ENCODE assay signal across 21 cellular contexts in the genomic region with DNA sequence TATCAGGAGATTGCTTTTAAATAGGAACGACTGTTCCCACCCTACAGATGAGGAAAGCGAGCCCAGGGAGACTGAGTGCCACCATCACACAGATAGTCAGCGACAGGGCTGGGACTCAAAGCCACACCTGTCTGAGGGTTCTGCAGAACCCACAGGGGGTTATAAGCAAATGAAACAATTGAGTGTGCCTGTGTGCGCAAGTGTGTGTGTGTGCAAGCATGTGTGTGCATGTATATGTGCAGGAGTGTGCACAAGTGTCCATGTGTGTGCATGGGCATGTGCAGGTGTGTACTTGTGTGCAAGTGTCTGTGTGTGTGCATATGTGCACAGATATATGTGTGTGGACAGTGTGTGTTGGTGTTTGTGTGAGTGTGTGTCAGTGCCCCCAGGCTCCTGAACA.
DNase-seq lines count a peak whose midpoint lies in the region; TF ChIP-seq lines count a peak whose summit lies in the region.
"Had no signal": no experiment of that assay in that cellular context is flagged by ENCODE, and none has a peak within 500 bp of the region (broad histone marks: within the 10 kb centered on the region; RNA-seq: fewer than 3 reads in every experiment).

No MANE protein-coding gene starts in this region.

- DNase-seq in activated effector memory CD4-positive, alpha-beta T cell treated with anti-CD3 and anti-CD28 coated beads, Interleukin-2, amount 50 U/mL, for 16 hours = peak; percentile 14
- DNase-seq in activated effector memory CD4-positive, alpha-beta T cell treated with Interleukin-2 at 50 U/mL for 16 hours = no peak
- DNase-seq in ecto neural progenitor cell (ENCODE audit: low spot score) (peak; percentile 23), posterior vena cava (ENCODE audit: low spot score) (peak; percentile 25), SIG-M5 treated with dmso at 0.1 percent for 504 hours (lab: John Stamatoyannopoulos, UW; ENCODE audit: unreplicated experiment) (no peak), superior temporal gyrus (ENCODE audit: extremely low spot score) (no peak), nephron progenitor cell (no peak)
- DNase-seq: Calu3; DMS79 treated with DMSO at 0.1 percent for 48 hours; GF-D8; HCEC 1CT; Karpas-422; NCI-H1092 treated with DMSO at 0.1 percent for 48 hours; NCI-H1436 treated with DMSO at 0.1 percent for 48 hours; NCI-H1930; NCI-H2107; NCI-H446 treated with DMSO at 0.1 percent for 48 hours; NCI-H526; NCI-H82; NK-92 treated with Interleukin-12 subunit alpha and Interleukin-12 subunit beta, amount 100 ng/mL, for 24 hours; PC-9 had no signal

- no peak for TF ChIP-seq CTCF in nephron progenitor cell (IDR thresholded peaks at IDR 0.05)

- H3K4me3 Mint-ChIP-seq in nephron progenitor cell = no peak overlapping the region

- intact Hi-C loops in posterior vena cava (cut with DNase I) = no loop called here

- no peaks in the 10 kb centered on the region for H3K9me3 Mint-ChIP-seq in nephron progenitor cell

- peaks cover 22% of the 10 kb centered on the region for H3K27me3 Mint-ChIP-seq in nephron progenitor cell (ENCODE audit: low read depth, poor library complexity)

- no peak overlapping the region for H3K27ac Mint-ChIP-seq in nephron progenitor cell

- peaks cover 8% of the 10 kb centered on the region for H3K4me1 Mint-ChIP-seq in nephron progenitor cell

- H3K36me3 Mint-ChIP-seq in nephron progenitor cell (ENCODE audit: low read depth) = no peaks in the 10 kb centered on the region

Comparison
In these comparisons a context has a peak if more than half of its experiments do, and no peak if none do; other contexts are left out.
1. DNase-seq: peak in activated effector memory CD4-positive, alpha-beta T cell treated with anti-CD3 and anti-CD28 coated beads, Interleukin-2, amount 50 U/mL, for 16 hours (single experiment), ecto neural progenitor cell (single experiment) and posterior vena cava (single experiment); none in activated effector memory CD4-positive, alpha-beta T cell treated with Interleukin-2 at 50 U/mL for 16 hours (single experiment), SIG-M5 treated with dmso at 0.1 percent for 504 hours (single experiment), superior temporal gyrus (single experiment) and nephron progenitor cell (single experiment).